Comparison of ENCODE assay signal across 2 cellular contexts in genomic region chr9:98228392-98229089, GRCh38.
A peak's percentile ranks its signal among the peaks of the same experiment; 100 is the strongest.
TF ChIP-seq lines count a peak whose summit lies in the region.

No MANE protein-coding gene starts in this region.

TF ChIP-seq in A549, 52 proteins besides CTCF, POLR2A, EP300 and RAD21:
- no peak for TF ChIP-seq NR3C1 (IDR thresholded peaks at IDR 0.05)
- TF ChIP-seq CHD4 (IDR thresholded peaks at IDR 0.05; ENCODE audit: borderline replicate concordance) = no peak
- peak in 1 of 2 experiments; percentile 56; a peak in 2 of 4 replicates for TF ChIP-seq CEBPB (IDR thresholded peaks at IDR 0.05)
- TF ChIP-seq MAZ (IDR thresholded peaks at IDR 0.05; ENCODE audit: borderline replicate concordance, low read depth, low read length) = no peak
- no peak for TF ChIP-seq FOXS1 (CRISPR knock-in tag; IDR thresholded peaks at IDR 0.05)

TF ChIP-seq in IMR-90, 13 proteins besides CTCF, POLR2A, EP300 and RAD21:
- TF ChIP-seq BHLHE40 (IDR thresholded peaks at IDR 0.05; ENCODE audit: low read depth, low read length) (no peak), RFX5 (IDR thresholded peaks at IDR 0.05; ENCODE audit: low read depth, low read length) (no peak), NFE2L2 (IDR thresholded peaks at IDR 0.05; ENCODE audit: low read depth, low read length) (no peak), RCOR1 (IDR thresholded peaks at IDR 0.05; ENCODE audit: insufficient replicate concordance, low read length) (no peak), MAFK (IDR thresholded peaks at IDR 0.05; ENCODE audit: low read depth, low read length) (no peak), MAZ (IDR thresholded peaks at IDR 0.05; ENCODE audit: borderline replicate concordance, low read depth, low read length) (no peak), ELK1 (IDR thresholded peaks at IDR 0.05; ENCODE audit: borderline replicate concordance, low read depth, low read length) (no peak), MXI1 (IDR thresholded peaks at IDR 0.05; ENCODE audit: borderline replicate concordance, low read depth, low read length) (no peak), FOS (IDR thresholded peaks at IDR 0.05; ENCODE audit: low read depth, low read length) (no peak), CHD1 (IDR thresholded peaks at IDR 0.05; ENCODE audit: low read depth, low read length) (no peak), CEBPB (IDR thresholded peaks at IDR 0.05; ENCODE audit: low read depth, low read length) (no peak), USF2 (IDR thresholded peaks at IDR 0.05; ENCODE audit: low read depth, low read length) (no peak), SMC3 (IDR thresholded peaks at IDR 0.05; ENCODE audit: low read depth, low read length) (no peak)
